In the genomic region with DNA sequence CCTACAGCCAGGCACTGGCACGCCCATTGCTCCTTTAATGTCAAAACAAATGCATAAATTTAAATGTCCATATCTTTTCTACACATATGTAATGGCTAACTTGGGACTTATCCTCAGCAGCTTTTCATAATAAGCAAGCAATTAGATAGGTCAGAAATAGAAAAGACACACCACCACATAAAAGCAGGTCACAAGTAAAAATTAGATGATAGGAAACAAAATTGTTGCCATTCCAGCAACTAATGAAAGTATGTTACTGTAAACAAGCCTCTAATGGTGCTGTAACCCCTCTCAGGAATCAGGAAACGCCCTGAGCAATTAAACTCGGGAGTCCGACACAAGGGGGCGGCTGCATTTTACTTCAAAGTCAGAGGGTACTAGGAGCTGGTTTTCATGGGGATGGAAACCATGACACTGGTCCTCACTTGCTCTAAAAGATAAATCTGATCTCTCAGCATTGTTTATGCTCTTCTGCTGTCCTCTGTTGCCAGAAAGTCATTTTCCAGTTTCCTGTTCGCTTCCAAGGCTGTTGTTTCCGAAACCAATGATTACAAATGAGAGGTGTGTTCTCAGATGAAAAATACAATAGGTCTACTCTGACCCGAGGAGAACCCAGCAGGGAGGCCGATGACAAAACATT, we compare ENCODE assay signal across 12 cellular contexts.
A peak's percentile ranks its signal among the peaks of the same experiment; 100 is the strongest.
DNase-seq lines count a peak whose midpoint lies in the region; ATAC-seq and TF ChIP-seq lines count a peak whose summit lies in the region.
"Had no signal": no experiment of that assay in that cellular context is flagged by ENCODE, and none has a peak within 500 bp of the region (broad histone marks: within the 10 kb centered on the region; RNA-seq: fewer than 3 reads in every experiment).

No MANE protein-coding gene starts in this region.

- POLR2A ChIA-PET in HCT116 (lab: Charles Lee) = interaction anchor here (0.5 kb wide), 1 partner anchor 41 kb away, joined by 4 read pairs; no protein-coding TSS in a partner anchor
- POLR2A ChIA-PET in Panc1 (lab: Charles Lee) = interaction anchor here (0.6 kb wide), 1 partner anchor 150 kb away, joined by 15 read pairs; no protein-coding TSS in a partner anchor

- H3K27ac ChIP-seq in HCT116 (ENCODE audit: low read depth, low read length) (no peak overlapping the region), Panc1 (ENCODE audit: low read length) (peak overlapping the region; percentile 5; the same call in 1 of the 2 replicates)

- no peak overlapping the region for H3K4me2 ChIP-seq in HCT116 (ENCODE audit: low read length)

- no peaks in the 10 kb centered on the region for H3K79me2 ChIP-seq in HCT116 (ENCODE audit: insufficient read depth, low read length)

- H3K4me3 Mint-ChIP-seq in stimulated activated effector memory CD8-positive, alpha-beta T cell treated with anti-CD3 and anti-CD28 coated beads, Interleukin-12 subunit alpha, Interleukin-12 subunit beta, amount 100 ng/mL, for 72 hours = no peak overlapping the region
- H3K4me3 Mint-ChIP-seq: activated naive CD4-positive, alpha-beta T cell treated with anti-CD3 and anti-CD28 coated beads, Interleukin-2, amount 50 U/mL, for 24 hours; stimulated activated naive CD8-positive, alpha-beta T cell treated with anti-CD3 and anti-CD28 coated beads, Interleukin-15, amount 100 ng/mL, for 72 hours had no signal

- H3K27ac Mint-ChIP-seq in stimulated activated effector memory CD8-positive, alpha-beta T cell treated with anti-CD3 and anti-CD28 coated beads, Interleukin-12 subunit alpha, Interleukin-12 subunit beta, amount 100 ng/mL, for 72 hours = peak overlapping the region; percentile 56
- H3K27ac Mint-ChIP-seq: activated naive CD4-positive, alpha-beta T cell treated with anti-CD3 and anti-CD28 coated beads, Interleukin-2, amount 50 U/mL, for 24 hours; stimulated activated naive CD8-positive, alpha-beta T cell treated with anti-CD3 and anti-CD28 coated beads, Interleukin-15, amount 100 ng/mL, for 72 hours had no signal

- no peak for TF ChIP-seq POLR2A in HCT116 (IDR thresholded peaks at IDR 0.05; ENCODE audit: borderline replicate concordance, extremely low read depth, insufficient read depth, insufficient read length)

- CTCF ChIA-PET in HCT116 (lab: Charles Lee) (no interaction called here), Panc1 (lab: Charles Lee) (no interaction called here)

- H4K20me1 ChIP-seq in HCT116 (ENCODE audit: insufficient read depth) = no peaks in the 10 kb centered on the region

- H3K4me1 ChIP-seq in HCT116 (ENCODE audit: control insufficient read depth in 1 of 2, insufficient read depth in 2 of 2, low read length in 2 of 2) (peaks cover 14 to 17% of the 10 kb centered on the region in 2 experiments; a peak in 3 of 4 replicates), Panc1 (ENCODE audit: control insufficient read depth, insufficient read depth, low read length) (peaks cover 13% of the 10 kb centered on the region)

- intact Hi-C loops in HCT116 (cut with micrococcal nuclease) (no loop called here), Panc1 (cut with micrococcal nuclease; ENCODE audit: unreplicated experiment) (no loop called here)

- H3K9me2 ChIP-seq in HCT116 (ENCODE audit: insufficient read depth) = no peaks in the 10 kb centered on the region

- H3K36me3 Mint-ChIP-seq in stimulated activated effector memory CD8-positive, alpha-beta T cell treated with anti-CD3 and anti-CD28 coated beads, Interleukin-12 subunit alpha, Interleukin-12 subunit beta, amount 100 ng/mL, for 72 hours = peaks cover 46% of the 10 kb centered on the region

- no peak overlapping the region for H3K9ac ChIP-seq in HCT116 (ENCODE audit: low read length)

- peak; percentile 14; the same call in 1 of the 2 replicates for TF ChIP-seq RAD21 in HCT116 (IDR thresholded peaks at IDR 0.05; ENCODE audit: low read depth)

- no peaks in the 10 kb centered on the region for H3K9me3 Mint-ChIP-seq in stimulated activated effector memory CD8-positive, alpha-beta T cell treated with anti-CD3 and anti-CD28 coated beads, Interleukin-12 subunit alpha, Interleukin-12 subunit beta, amount 100 ng/mL, for 72 hours
- H3K9me3 Mint-ChIP-seq: activated naive CD4-positive, alpha-beta T cell treated with anti-CD3 and anti-CD28 coated beads, Interleukin-2, amount 50 U/mL, for 24 hours; stimulated activated naive CD8-positive, alpha-beta T cell treated with anti-CD3 and anti-CD28 coated beads, Interleukin-15, amount 100 ng/mL, for 72 hours had no signal

- DNase-seq in HCT116 (ENCODE audit: low read depth, low spot score) = no peak
- no peak for DNase-seq in Panc1 (ENCODE audit: low read depth, low spot score)
- DNase-seq in iPS-NIHi7 (ENCODE audit: extremely low spot score) = peak; percentile 56
- no peak for DNase-seq in stimulated activated effector memory CD8-positive, alpha-beta T cell treated with anti-CD3 and anti-CD28 coated beads, Interleukin-12 subunit alpha, Interleukin-12 subunit beta, amount 100 ng/mL, for 72 hours (ENCODE audit: low spot score in 2 of 2)
- no peak for DNase-seq in DMS53 treated with DMSO at 0.1 percent for 48 hours (lab: John Stamatoyannopoulos, UW; ENCODE audit: unreplicated experiment)
- DNase-seq in retina = no peak
- DNase-seq: dorsolateral prefrontal cortex; NCI-H446; stimulated activated naive CD8-positive, alpha-beta T cell treated with anti-CD3 and anti-CD28 coated beads, Interleukin-15, amount 100 ng/mL, for 72 hours had no signal

- RAD21 ChIA-PET in HCT116 (lab: Charles Lee; ENCODE audit: low non-redundant PET in 1 of 2, low total read pairs in 2 of 2, uncharacterized antibody in 2 of 2, unreplicated experiment in 2 of 2) = no interaction called here

- no peaks in the 10 kb centered on the region for H3K36me3 ChIP-seq in HCT116 (ENCODE audit: control insufficient read depth in 1 of 2, insufficient read depth in 2 of 2, low read length in 2 of 2)
- no peaks in the 10 kb centered on the region for H3K36me3 ChIP-seq in Panc1 (ENCODE audit: control insufficient read depth, insufficient read depth, low read length)

- TF ChIP-seq CTCF in HCT116 (IDR thresholded peaks at IDR 0.05 in 2 of 3, conservative IDR thresholded peaks at IDR 0.05 in 1 of 3; ENCODE audit: borderline replicate concordance in 1 of 3, insufficient read depth in 1 of 3, low read depth in 2 of 3, low read length in 2 of 3) = no peak
- TF ChIP-seq CTCF in Panc1 (IDR thresholded peaks at IDR 0.05) = peak; percentile 28; the same call in 1 of the 2 replicates

- no TSS peak for BruUV-seq in HCT116 (replicated peaks; lab: Mats Ljungman, UMichigan)
- BruUV-seq in Panc1 (replicated peaks; lab: Mats Ljungman, UMichigan) = no TSS peak

- no peaks in the 10 kb centered on the region for H3K9me3 ChIP-seq in HCT116 (ENCODE audit: control insufficient read depth in 1 of 2, insufficient read depth in 1 of 2, low read depth in 1 of 2, low read length in 2 of 2)
- H3K9me3 ChIP-seq in Panc1 (ENCODE audit: control insufficient read depth, insufficient read depth, low read depth, low read length) = no peaks in the 10 kb centered on the region

- peaks cover 38% of the 10 kb centered on the region for H3K4me1 Mint-ChIP-seq in stimulated activated effector memory CD8-positive, alpha-beta T cell treated with anti-CD3 and anti-CD28 coated beads, Interleukin-12 subunit alpha, Interleukin-12 subunit beta, amount 100 ng/mL, for 72 hours

- in situ Hi-C loops in Panc1 (cut with HindIII; ENCODE audit: low pct_unique_long_range_greater_than_20kb, low sequenced_read_pairs) = no loop called here

- ATAC-seq in HCT116 (0 out of 2 replicates have a peak, but pooled peaks have one; percentile 46), Panc1 (no peak), HG02623 (IDR thresholded peaks at IDR 0.05; ENCODE audit: unreplicated experiment) (no peak), GM21717 (IDR thresholded peaks at IDR 0.05; ENCODE audit: unreplicated experiment) (no peak)
- ATAC-seq in stimulated activated effector memory CD8-positive, alpha-beta T cell treated with anti-CD3 and anti-CD28 coated beads, Interleukin-12 subunit alpha, Interleukin-12 subunit beta, amount 100 ng/mL, for 72 hours = no peak
- ATAC-seq: stimulated activated naive CD8-positive, alpha-beta T cell treated with anti-CD3 and anti-CD28 coated beads, Interleukin-15, amount 100 ng/mL, for 72 hours had no signal

- H3K4me3 ChIP-seq in HCT116 (replicated peaks in 1 of 2; ENCODE audit: low read depth in 1 of 2, low read length in 2 of 2) (no peak overlapping the region), Panc1 (ENCODE audit: low read depth in 2 of 2, low read length in 2 of 2) (no peak overlapping the region)
- H3K4me3 ChIP-seq: dorsolateral prefrontal cortex had no signal

- H3K27me3 ChIP-seq in HCT116 (ENCODE audit: insufficient read depth, low read length) (no peaks in the 10 kb centered on the region), Panc1 (ENCODE audit: control insufficient read depth, insufficient read depth, low read length) (no peaks in the 10 kb centered on the region)
- H3K27me3 ChIP-seq: dorsolateral prefrontal cortex had no signal

- no peak overlapping the region for H2AFZ ChIP-seq in HCT116 (ENCODE audit: low read depth, low read length, poor library complexity, severe bottlenecking)

TF ChIP-seq in HCT116, 20 proteins besides CTCF, POLR2A, EP300 and RAD21:
- TF ChIP-seq, protein P1, sequence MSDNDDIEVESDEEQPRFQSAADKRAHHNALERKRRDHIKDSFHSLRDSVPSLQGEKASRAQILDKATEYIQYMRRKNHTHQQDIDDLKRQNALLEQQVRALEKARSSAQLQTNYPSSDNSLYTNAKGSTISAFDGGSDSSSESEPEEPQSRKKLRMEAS (IDR thresholded peaks at IDR 0.05) = no peak
- TF ChIP-seq ZFX (IDR thresholded peaks at IDR 0.05) (no peak), CEBPB (IDR thresholded peaks at IDR 0.05; ENCODE audit: low read depth) (no peak)
